In the genomic region with DNA sequence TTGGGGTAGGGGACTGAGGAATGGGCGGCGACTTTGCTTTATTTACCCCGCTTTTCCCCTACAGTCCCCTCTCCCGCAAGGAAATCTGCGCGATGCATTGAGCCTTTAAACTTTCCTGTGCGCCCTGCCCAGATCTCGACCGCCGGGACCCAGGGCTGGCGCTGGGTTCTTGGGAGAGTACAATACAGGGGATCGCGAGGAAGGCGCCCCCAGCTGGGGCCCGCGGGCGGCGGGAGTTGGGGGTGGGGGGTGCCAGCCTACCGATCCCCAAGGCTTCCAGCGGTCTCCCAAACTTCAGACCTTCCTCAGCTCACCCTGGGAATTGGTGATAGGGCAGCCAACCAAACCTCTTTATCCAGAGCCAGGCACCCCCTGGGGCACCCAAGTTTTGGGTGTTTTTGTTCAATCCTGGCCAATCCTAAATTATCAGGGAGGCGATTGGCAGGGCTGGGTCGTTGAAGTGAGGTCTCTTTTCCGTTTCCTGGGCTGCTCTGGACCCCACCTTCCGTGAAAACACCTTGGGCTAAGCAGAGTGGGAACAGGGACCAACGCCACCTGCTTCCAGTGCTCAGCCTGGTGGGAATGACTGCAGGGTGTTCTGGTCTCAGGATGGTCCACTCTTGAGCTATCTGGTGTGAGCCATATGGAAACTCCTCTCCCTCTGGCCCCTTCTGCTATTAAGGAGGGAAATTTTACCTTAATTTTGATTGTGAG, we compare ENCODE assay signal across 9 cellular contexts. TPM values are rescaled to one million over a fixed set of nuclear protein-coding genes. Genes with fewer than 3 reads are reported as not detected.
DNase-seq lines count a peak whose midpoint lies in the region; ATAC-seq and TF ChIP-seq lines count a peak whose summit lies in the region.
"Had no signal": no experiment of that assay in that cellular context is flagged by ENCODE, and none has a peak within 500 bp of the region (broad histone marks: within the 10 kb centered on the region; RNA-seq: fewer than 3 reads in every experiment).

No MANE protein-coding gene starts in this region.

- DNase-seq in NCI-H1417 (lab: John Stamatoyannopoulos, UW) (peak in 2 of 3 experiments; percentile 43 to 55), NCI-H1417 treated with DMSO at 0.1 percent for 48 hours (lab: John Stamatoyannopoulos, UW) (no peak), mesendoderm (no peak), type B pancreatic cell (ENCODE audit: extremely low spot score, unreplicated experiment) (no peak)
- DNase-seq in activated naive CD4-positive, alpha-beta T cell treated with anti-CD3 and anti-CD28 coated beads, Interleukin-2, amount 50 U/mL, for 16 hours: no peak
- DNase-seq: activated T-cell treated with anti-CD3 and anti-CD28 coated beads for 4 hours had no signal

- H2AK5ac ChIP-seq in mesendoderm (ENCODE audit: low read length): no peak overlapping the region

- H3K36me3 ChIP-seq in duodenal mucosa (ENCODE audit: control insufficient read depth in 1 of 2, insufficient read depth in 2 of 2, low read length in 2 of 2): no peaks in the 10 kb centered on the region
- no peaks in the 10 kb centered on the region for H3K36me3 ChIP-seq in mesendoderm (ENCODE audit: control insufficient read depth, insufficient read depth, low read length)

- no CpG with 5 or more reads among the region's 25 CpGs for WGBS in mesendoderm (ENCODE audit: extremely low coverage, insufficient coverage, low lambda C conversion rate)

- peak overlapping the region; percentile 87 for H3K4me3 Mint-ChIP-seq in type B pancreatic cell

- peak overlapping the region; percentile 91 for H3K56ac ChIP-seq in mesendoderm (ENCODE audit: low read length)

- H3K27ac Mint-ChIP-seq in type B pancreatic cell: peak overlapping the region; percentile 56

- no peaks in the 10 kb centered on the region for H3K79me1 ChIP-seq in mesendoderm (ENCODE audit: low read length)

- H2BK120ac ChIP-seq in mesendoderm (ENCODE audit: low read depth, low read length): no peak overlapping the region

- no peak overlapping the region for H3K4ac ChIP-seq in mesendoderm (ENCODE audit: low read depth, low read length)

- peaks cover 14% of the 10 kb centered on the region for H3K27me3 Mint-ChIP-seq in type B pancreatic cell

- no peaks in the 10 kb centered on the region for H3K36me3 Mint-ChIP-seq in type B pancreatic cell

- TF ChIP-seq CTCF in type B pancreatic cell (conservative IDR thresholded peaks at IDR 0.05): no peak

- H3K79me2 ChIP-seq in mesendoderm (ENCODE audit: control insufficient read depth, insufficient read depth, low read length): no peaks in the 10 kb centered on the region

- no peak overlapping the region for H3K23ac ChIP-seq in mesendoderm (ENCODE audit: low read length)

- H3K4me1 Mint-ChIP-seq in type B pancreatic cell (ENCODE audit: unreplicated experiment): peaks cover 27% of the 10 kb centered on the region

- peaks cover 4 to 5% of the 10 kb centered on the region in 2 donors for H3K9me3 ChIP-seq in duodenal mucosa (ENCODE audit: control insufficient read depth in 1 of 2, low read length in 2 of 2)

- no peak overlapping the region for H3K27ac ChIP-seq in duodenal mucosa (ENCODE audit: low read depth, low read length)
- no peak overlapping the region for H3K27ac ChIP-seq in mesendoderm (ENCODE audit: low read depth, low read length)

- no peak overlapping the region for H2BK15ac ChIP-seq in mesendoderm (replicated peaks; ENCODE audit: low read depth)

- H4K5ac ChIP-seq in mesendoderm (ENCODE audit: low read length): no peak overlapping the region

- H2BK5ac ChIP-seq in mesendoderm (ENCODE audit: low read length): no peak overlapping the region

- H3K4me2 ChIP-seq in mesendoderm (ENCODE audit: low read length): peak overlapping the region; percentile 77

- H3K4me3 ChIP-seq in duodenal mucosa (ENCODE audit: low read depth in 1 of 2, low read length in 2 of 2) (peak overlapping the region; percentile 51 to 60), mesendoderm (ENCODE audit: low read length) (peak overlapping the region; percentile 59)

- H3K9me3 Mint-ChIP-seq in type B pancreatic cell: no peaks in the 10 kb centered on the region

- H3K9ac ChIP-seq in duodenal mucosa (ENCODE audit: low read depth in 1 of 2, low read length in 2 of 2) (peak overlapping the region in 1 of 2 donors; percentile 18), mesendoderm (ENCODE audit: low read length) (peak overlapping the region; percentile 85)

- no peak overlapping the region for H3K18ac ChIP-seq in mesendoderm (ENCODE audit: low read length)

- peaks cover 13 to 25% of the 10 kb centered on the region in 2 donors for H3K4me1 ChIP-seq in duodenal mucosa (ENCODE audit: control insufficient read depth in 1 of 2, insufficient read depth in 2 of 2, low read length in 2 of 2)
- H3K4me1 ChIP-seq in mesendoderm (ENCODE audit: control insufficient read depth, low read depth, low read length): peaks cover 12% of the 10 kb centered on the region

- H3K27me3 ChIP-seq in duodenal mucosa (ENCODE audit: control insufficient read depth in 1 of 2, insufficient read depth in 2 of 2, low read length in 2 of 2) (peaks cover 19 to 21% of the 10 kb centered on the region in 2 donors), mesendoderm (ENCODE audit: insufficient read depth, low read length, poor library complexity) (peaks cover 5% of the 10 kb centered on the region)

- ATAC-seq in GM21825 (IDR thresholded peaks at IDR 0.05; ENCODE audit: unreplicated experiment): no peak
- ATAC-seq in HG02588 (IDR thresholded peaks at IDR 0.05; ENCODE audit: unreplicated experiment): no peak

- no peak overlapping the region for H4K8ac ChIP-seq in mesendoderm (ENCODE audit: low read depth, low read length)

RNA-seq across cellular contexts. Expression of gene DAB2IP, which starts 51.4 kb away (rescaled TPM):
- 21.8 TPM for polyA plus RNA-seq in mesendoderm (2013, experiment 1 of 2)
- polyA plus RNA-seq in mesendoderm (2013, experiment 2 of 2): 21.4 TPM
- 49.7 and 57.2 TPM in 2 replicates for total RNA-seq in type B pancreatic cell (ENCODE audit: low replicate concordance)

Comparison
In these comparisons a context has a peak if more than half of its experiments do, and no peak if none do; other contexts are left out.
1. DNase-seq: peak in NCI-H1417 (2 of 3); none in NCI-H1417 treated with DMSO at 0.1 percent for 48 hours (single experiment), mesendoderm (single experiment), type B pancreatic cell (single experiment) and activated naive CD4-positive, alpha-beta T cell treated with anti-CD3 and anti-CD28 coated beads, Interleukin-2, amount 50 U/mL, for 16 hours (single experiment).